Comparison of ENCODE assay signal across 8 cellular contexts in the genomic region with DNA sequence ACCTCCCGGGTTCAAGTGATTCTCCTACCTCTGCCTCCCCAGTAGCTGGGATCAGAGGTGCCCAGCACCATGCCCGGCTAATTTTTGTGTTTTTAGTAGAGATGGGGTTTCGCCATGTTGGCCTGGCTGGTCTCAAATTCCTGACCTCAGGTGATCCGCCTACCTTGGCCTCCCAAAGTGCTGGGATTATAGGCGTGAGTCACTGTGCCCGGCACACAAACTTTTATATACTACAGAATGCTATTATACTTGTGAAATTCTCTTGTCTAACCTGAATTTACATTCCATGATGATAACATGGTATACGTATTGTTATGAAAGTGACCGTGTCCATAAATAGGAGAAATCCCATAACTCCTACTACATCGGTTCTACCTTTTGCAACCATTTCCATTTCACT. TPM values are rescaled to one million over a fixed set of nuclear protein-coding genes. Genes with fewer than 3 reads are reported as not detected.
DNase-seq lines count a peak whose midpoint lies in the region; ATAC-seq, FAIRE-seq and TF ChIP-seq lines count a peak whose summit lies in the region.
"Not testable (repeated sequence)": the region's sequence is repeated elsewhere in the genome, so short reads cannot be mapped to it uniquely, and the experiment has no call there.
"Had no signal": no experiment of that assay in that cellular context is flagged by ENCODE, and none has a peak within 500 bp of the region (broad histone marks: within the 10 kb centered on the region; RNA-seq: fewer than 3 reads in every experiment).

No MANE protein-coding gene starts in this region.

- H3K23me2 ChIP-seq in H9 (ENCODE audit: insufficient read length, low read depth, low read length, poor library complexity, severe bottlenecking) = not testable (repeated sequence)

- H3K4ac ChIP-seq in H9 (ENCODE audit: low read depth, low read length) = not testable (repeated sequence)

- not testable (repeated sequence) for H4K20me1 ChIP-seq in H9 (ENCODE audit: control insufficient read depth, insufficient read depth, insufficient read length)

- not testable (repeated sequence) for H3K79me1 ChIP-seq in H9 (ENCODE audit: insufficient read depth, low read depth, low read length, poor library complexity, severe bottlenecking)

- H2BK5ac ChIP-seq in H9 (ENCODE audit: insufficient read length, low read length) = not testable (repeated sequence)

- H2AK5ac ChIP-seq in H9 (ENCODE audit: insufficient read length, low read length) = not testable (repeated sequence)

- not testable (repeated sequence) for H3K27me3 Mint-ChIP-seq in H9 (ENCODE audit: low read depth); nephron (ENCODE audit: low read depth)

- H3K56ac ChIP-seq in H9 (ENCODE audit: insufficient read length, low read depth, low read length) = not testable (repeated sequence)

- H3K23ac ChIP-seq in H9 (ENCODE audit: insufficient read length, low read depth, low read length) = not testable (repeated sequence)

- not testable (repeated sequence) for H3K79me2 ChIP-seq in H9 (ENCODE audit: insufficient read depth, low read length)

- H3K14ac ChIP-seq in H9 (ENCODE audit: insufficient read depth, low read length) = not testable (repeated sequence)

- H2BK12ac ChIP-seq in H9 (ENCODE audit: insufficient read length, low read depth, low read length) = not testable (repeated sequence)

- H3K9me3 Mint-ChIP-seq in H9, nephron: not testable (repeated sequence)

- not testable (repeated sequence) for H4K8ac ChIP-seq in H9 (replicated peaks; ENCODE audit: insufficient read length, low read depth, low read length)

- H3K36me3 Mint-ChIP-seq in H9 (ENCODE audit: insufficient read depth in 1 of 3, low read depth in 3 of 3) = not testable (repeated sequence)
- peaks cover 33% of the 10 kb centered on the region for H3K36me3 Mint-ChIP-seq in nephron (ENCODE audit: low read depth)

- H3T11ph ChIP-seq in H9 (ENCODE audit: low read length) = not testable (repeated sequence)

- H3K4me3 ChIP-seq in RWPE2 (ENCODE audit: severe bottlenecking); bronchial epithelial cell (ENCODE audit: low read depth, low read length): not testable (repeated sequence)

- TF ChIP-seq CTCF in H9 (conservative IDR thresholded peaks at IDR 0.05); RWPE2 (IDR thresholded peaks at IDR 0.05; ENCODE audit: poor library complexity, severe bottlenecking); bronchial epithelial cell (IDR thresholded peaks at IDR 0.05; ENCODE audit: insufficient read depth, low read length, severe bottlenecking); nephron (IDR thresholded peaks at IDR 0.05; ENCODE audit: unreplicated experiment in 3 of 3): not testable (repeated sequence)

- not testable (repeated sequence) for FAIRE-seq in bronchial epithelial cell (lab: Jason Lieb, UNC)

- not testable (repeated sequence) for H3K36me3 ChIP-seq in RWPE2 (ENCODE audit: low read depth); bronchial epithelial cell (ENCODE audit: control insufficient read depth, insufficient read depth, low read length)

- ATAC-seq in RWPE2 (ENCODE audit: low read depth) (peak; percentile 92), esophagus mucosa (peak; percentile 83)

- H3K18ac ChIP-seq in H9 (ENCODE audit: insufficient read length, low read depth, low read length) = not testable (repeated sequence)

- H2BK20ac ChIP-seq in H9 (ENCODE audit: low read depth, low read length, poor library complexity, severe bottlenecking) = not testable (repeated sequence)

- H3K27me3 ChIP-seq in H9 (ENCODE audit: insufficient read depth, low read length); RWPE2 (ENCODE audit: insufficient read depth, poor library complexity, severe bottlenecking); bronchial epithelial cell (ENCODE audit: control insufficient read depth, insufficient read depth, low read length): not testable (repeated sequence)

- no CpG with 5 or more reads among the region's 9 CpGs for WGBS in H9 (ENCODE audit: extremely low coverage, insufficient read length, low lambda C conversion rate)

- H2AFZ ChIP-seq in H9 (ENCODE audit: low read length) = not testable (repeated sequence)

- not testable (repeated sequence) for DNase-seq in H9
- DNase-seq in HT-29 (ENCODE audit: low spot score) (peak; percentile 25), M059J (ENCODE audit: low read depth) (peak; percentile 40), RWPE2 (ENCODE audit: low spot score) (peak; percentile 74), bronchial epithelial cell (ENCODE audit: low read depth) (peak; percentile 52)

- not testable (repeated sequence) for H3K4me3 Mint-ChIP-seq in H9, nephron

- H3K4me1 ChIP-seq in H9 (ENCODE audit: insufficient read depth, low read length); RWPE2 (ENCODE audit: insufficient read depth, poor library complexity, severe bottlenecking): not testable (repeated sequence)

- H3K4me1 Mint-ChIP-seq in H9 = peaks cover 4 to 12% of the 10 kb centered on the region in 2 experiments
- not testable (repeated sequence) for H3K4me1 Mint-ChIP-seq in nephron

- H2BK120ac ChIP-seq in H9 (ENCODE audit: low read depth, low read length, poor library complexity, severe bottlenecking) = not testable (repeated sequence)

- not testable (repeated sequence) for H4K91ac ChIP-seq in H9 (ENCODE audit: insufficient read length, low read depth, low read length)

- peak overlapping the region in 2 of 3 experiments; percentile 39 to 52; a peak in 2 of 7 replicates for H3K27ac Mint-ChIP-seq in H9
- peak overlapping the region in 2 of 3 experiments; percentile 6 to 10 for H3K27ac Mint-ChIP-seq in nephron

- not testable (repeated sequence) for H4K5ac ChIP-seq in H9 (ENCODE audit: insufficient read length, low read depth, low read length)

- not testable (repeated sequence) for H3K4me2 ChIP-seq in H9 (ENCODE audit: insufficient read depth, insufficient read length, low read length)

- not testable (repeated sequence) for H2BK15ac ChIP-seq in H9 (ENCODE audit: low read depth, low read length)

- H3K9me3 ChIP-seq in H9 (ENCODE audit: control insufficient read depth, low read depth, low read length); RWPE2 (ENCODE audit: severe bottlenecking): not testable (repeated sequence)

- H3K27ac ChIP-seq in H9 (ENCODE audit: insufficient read length, low read depth, low read length) = not testable (repeated sequence)
- peak overlapping the region; percentile 62 for H3K27ac ChIP-seq in RWPE2 (ENCODE audit: poor library complexity, severe bottlenecking)

- not testable (repeated sequence) for H3K9ac ChIP-seq in H9 (ENCODE audit: extremely low read depth, insufficient read length, low read length)

RNA-seq across cellular contexts. Expression of a gene that starts 17.2 kb away (rescaled TPM):
- total RNA-seq in H9 (2021) (40.1 and 43.2 TPM in 2 replicates), bronchial epithelial cell (14.0 and 29.7 TPM in 2 replicates), esophagus mucosa (23.3 TPM)
- total RNA-seq in HT-29 (2014; rRNA removed; shearing (Covaris generic)) = 66.0 and 74.3 TPM in 2 replicates
- 79.2 and 86.1 TPM in 2 replicates for total RNA-seq in M059J (2014; rRNA removed; shearing (Covaris generic))

RNA-seq across cellular contexts. Expression of a gene that starts 17.6 kb away (rescaled TPM):
- total RNA-seq in H9 (2021) (2.7 and 5.4 TPM in 2 replicates), bronchial epithelial cell (7.4 and 11.6 TPM in 2 replicates), esophagus mucosa (8.2 TPM)
- total RNA-seq in HT-29 (2014; rRNA removed; shearing (Covaris generic)) = not detected in 2 replicates
- 5.6 and 6.9 TPM in 2 replicates for total RNA-seq in M059J (2014; rRNA removed; shearing (Covaris generic))
- total RNA-seq: CD4-positive, CD25-positive, alpha-beta regulatory T cell had no signal
